11 cellular contexts compared by ENCODE assay signal in genomic region chr1:15953791-15954201, GRCh38. TPM values are rescaled to one million over a fixed set of nuclear protein-coding genes. Genes with fewer than 3 reads are reported as not detected.
DNase-seq lines count a peak whose midpoint lies in the region; ATAC-seq and TF ChIP-seq lines count a peak whose summit lies in the region.
"Had no signal": no experiment of that assay in that cellular context is flagged by ENCODE, and none has a peak within 500 bp of the region (broad histone marks: within the 10 kb centered on the region; RNA-seq: fewer than 3 reads in every experiment).

No MANE protein-coding gene starts in this region.

- POLR2A ChIA-PET in CD8-positive, alpha-beta memory T cell (lab: Charles Lee) = interaction anchor here (0.5 kb wide), 1 partner anchor 44 kb away, joined by 3 read pairs; no protein-coding TSS in a partner anchor

- H3K9me3 ChIP-seq in CD8-positive, alpha-beta memory T cell (ENCODE audit: low read length) = no peaks in the 10 kb centered on the region
- H3K9me3 ChIP-seq in adrenal gland (replicated peaks in 1 of 3) (no peaks in the 10 kb centered on the region), neural progenitor cell (ENCODE audit: low read depth) (no peaks in the 10 kb centered on the region)
- H3K9me3 ChIP-seq: heart right ventricle had no signal

- H3K27ac ChIP-seq in CD8-positive, alpha-beta memory T cell (ENCODE audit: low read depth, low read length) = peak overlapping the region; percentile 87
- peak overlapping the region in 4 of 5 donors; percentile 35 to 97 (median 80) for H3K27ac ChIP-seq in adrenal gland
- H3K27ac ChIP-seq in neural progenitor cell = no peak overlapping the region

- TF ChIP-seq CTCF in adrenal gland (IDR thresholded peaks at IDR 0.05) = no peak
- no peak for TF ChIP-seq CTCF in neural progenitor cell (IDR thresholded peaks at IDR 0.05)

- H3K4me3 ChIP-seq in CD8-positive, alpha-beta memory T cell (ENCODE audit: low read length) = no peak overlapping the region
- H3K4me3 ChIP-seq in adrenal gland (no peak overlapping the region), neural progenitor cell (no peak overlapping the region)
- H3K4me3 ChIP-seq: heart right ventricle had no signal

- peak in 1 of 5 donors; percentile 9 for DNase-seq in CD8-positive, alpha-beta memory T cell
- DNase-seq in NCI-H187 treated with DMSO at 0.1 percent for 48 hours (lab: John Stamatoyannopoulos, UW) (peak; percentile 87), adrenal gland (no peak), neural progenitor cell (ENCODE audit: low spot score) (peak; percentile 33), immature natural killer cell (no peak), HK-2 (ENCODE audit: unreplicated experiment) (no peak)
- DNase-seq: heart right ventricle had no signal

- no peak overlapping the region for H3K4me2 ChIP-seq in neural progenitor cell

- peaks cover 0 to 2% of the 10 kb centered on the region in 2 donors for H3K27me3 Mint-ChIP-seq in CD8-positive, alpha-beta memory T cell
- H3K27me3 Mint-ChIP-seq in neural progenitor cell (ENCODE audit: insufficient read depth, low read depth) (peaks cover 2% of the 10 kb centered on the region), immature natural killer cell (ENCODE audit: low read depth in 3 of 3) (peaks cover 3 to 20% (median 9%) of the 10 kb centered on the region in 3 donors)

- no peak overlapping the region for H3K9ac ChIP-seq in neural progenitor cell

- TF ChIP-seq POLR2A in adrenal gland (IDR thresholded peaks at IDR 0.05) = no peak

- ATAC-seq in GM21723 (IDR thresholded peaks at IDR 0.05; ENCODE audit: unreplicated experiment) (no peak), GM18909 (IDR thresholded peaks at IDR 0.05; ENCODE audit: poor library complexity, unreplicated experiment) (no peak)

- H3K4me1 Mint-ChIP-seq in CD8-positive, alpha-beta memory T cell = peaks cover 68 to 89% (median 79%) of the 10 kb centered on the region in 3 donors
- H3K4me1 Mint-ChIP-seq in neural progenitor cell (peaks cover 64% of the 10 kb centered on the region), immature natural killer cell (peaks cover 34 to 74% of the 10 kb centered on the region in 2 donors)

- no peaks in the 10 kb centered on the region for H3K9me3 Mint-ChIP-seq in CD8-positive, alpha-beta memory T cell
- H3K9me3 Mint-ChIP-seq in neural progenitor cell = no peaks in the 10 kb centered on the region
- H3K9me3 Mint-ChIP-seq in immature natural killer cell = no peaks in the 10 kb centered on the region

- peaks cover 0 to 31% (median 2%) of the 10 kb centered on the region in 3 donors for H3K36me3 Mint-ChIP-seq in CD8-positive, alpha-beta memory T cell
- H3K36me3 Mint-ChIP-seq in neural progenitor cell = peaks cover 10% of the 10 kb centered on the region
- H3K36me3 Mint-ChIP-seq in immature natural killer cell = peaks cover 0 to 7% (median 4%) of the 10 kb centered on the region in 3 donors

- peak overlapping the region in 7 of 8 donors; percentile 11 to 83 (median 66) for H3K27ac Mint-ChIP-seq in CD8-positive, alpha-beta memory T cell
- H3K27ac Mint-ChIP-seq in neural progenitor cell (no peak overlapping the region), immature natural killer cell (peak overlapping the region in 3 of 6 donors; percentile 54 to 71 (median 71))

- H3F3A ChIP-seq in neural progenitor cell (ENCODE audit: low read depth) = peaks cover 5% of the 10 kb centered on the region

- peak overlapping the region in 1 of 7 donors; percentile 11 for H3K4me3 Mint-ChIP-seq in CD8-positive, alpha-beta memory T cell
- no peak overlapping the region for H3K4me3 Mint-ChIP-seq in neural progenitor cell
- H3K4me3 Mint-ChIP-seq in immature natural killer cell = no peak overlapping the region

- intact Hi-C loops in adrenal gland (cut with DNase I) = no loop called here

- no peaks in the 10 kb centered on the region for H3K36me3 ChIP-seq in CD8-positive, alpha-beta memory T cell (ENCODE audit: insufficient read depth, low read length)
- H3K36me3 ChIP-seq in adrenal gland (replicated peaks in 1 of 2) (no peaks in the 10 kb centered on the region), neural progenitor cell (no peaks in the 10 kb centered on the region)

- CTCF ChIA-PET in CD8-positive, alpha-beta memory T cell (lab: Charles Lee) = interaction anchor here (1.5 kb wide), 1 partner anchor 41 kb away, joined by 3 read pairs; no protein-coding TSS in a partner anchor

- 13 to 50% (median 31%) methylated on average over 1 of the region's 1 CpG for WGBS in adrenal gland, 4 donors

- peaks cover 94% of the 10 kb centered on the region for H4K20me1 ChIP-seq in neural progenitor cell (ENCODE audit: low read depth)

- H2AFZ ChIP-seq in neural progenitor cell (replicated peaks) = no peak overlapping the region

- H3K79me2 ChIP-seq in neural progenitor cell (ENCODE audit: low read depth) = peaks cover 21% of the 10 kb centered on the region

- H3K4me1 ChIP-seq in CD8-positive, alpha-beta memory T cell (ENCODE audit: insufficient read depth, low read length) = peaks cover 59% of the 10 kb centered on the region
- H3K4me1 ChIP-seq in adrenal gland (replicated peaks in 1 of 2) = peaks cover 37 to 75% of the 10 kb centered on the region in 2 donors
- peaks cover 10% of the 10 kb centered on the region for H3K4me1 ChIP-seq in neural progenitor cell

- no peaks in the 10 kb centered on the region for H3K27me3 ChIP-seq in CD8-positive, alpha-beta memory T cell (ENCODE audit: insufficient read depth, low read length, poor library complexity, severe bottlenecking)
- no peaks in the 10 kb centered on the region for H3K27me3 ChIP-seq in adrenal gland
- H3K27me3 ChIP-seq in neural progenitor cell = no peaks in the 10 kb centered on the region
- H3K27me3 ChIP-seq: heart right ventricle had no signal

RNA-seq across cellular contexts. Expression of gene ZBTB17, which starts 22.1 kb away (rescaled TPM):
- total RNA-seq in CD8-positive, alpha-beta memory T cell = 10 to 100 TPM; 49.9 to 51.5 TPM
- polyA plus RNA-seq in CD8-positive, alpha-beta memory T cell = 24.7 TPM
- total RNA-seq in adrenal gland = 10 to 100 TPM; 26.8 to 50.2 (median 33.7) TPM
- polyA plus RNA-seq in adrenal gland = 100 to 1,000 TPM in 2 of 3 donors, 1 to 10 TPM in 1; 8.0 to 172 (median 114) TPM
- total RNA-seq in neural progenitor cell (ENCODE audit: low replicate concordance) = 19.5 and 34.0 TPM in 2 replicates
- 10 to 100 TPM in 1 of 3 donors, 1 to 10 TPM in 2; 6.1 to 21.4 (median 7.0) TPM for polyA plus RNA-seq in immature natural killer cell

RNA-seq across cellular contexts. Expression of gene SRARP, which starts 50.2 kb away (rescaled TPM):
- total RNA-seq in CD8-positive, alpha-beta memory T cell = not detected
- polyA plus RNA-seq in CD8-positive, alpha-beta memory T cell = not detected
- total RNA-seq in adrenal gland (not detected), neural progenitor cell (ENCODE audit: low replicate concordance) (not detected in 2 replicates)
- polyA plus RNA-seq in adrenal gland (not detected), immature natural killer cell (not detected)
- total RNA-seq: T-helper 1 cell treated with Interleukin-12 subunit alpha and Interleukin-12 subunit beta and Interleukin-4 antibody, amounts not matched to agents 30 ng/mL and 1 ng/mL, for 36 hours had no signal
- polyA plus RNA-seq: adipose tissue had no signal

Comparison
In these comparisons a context has a peak if more than half of its experiments do, and no peak if none do; other contexts are left out.
1. DNase-seq: peak in NCI-H187 treated with DMSO at 0.1 percent for 48 hours (single experiment) and neural progenitor cell (single experiment); none in adrenal gland (0 of 7), immature natural killer cell (0 of 3) and HK-2 (single experiment).